13 cellular contexts compared by ENCODE assay signal in the genomic region with DNA sequence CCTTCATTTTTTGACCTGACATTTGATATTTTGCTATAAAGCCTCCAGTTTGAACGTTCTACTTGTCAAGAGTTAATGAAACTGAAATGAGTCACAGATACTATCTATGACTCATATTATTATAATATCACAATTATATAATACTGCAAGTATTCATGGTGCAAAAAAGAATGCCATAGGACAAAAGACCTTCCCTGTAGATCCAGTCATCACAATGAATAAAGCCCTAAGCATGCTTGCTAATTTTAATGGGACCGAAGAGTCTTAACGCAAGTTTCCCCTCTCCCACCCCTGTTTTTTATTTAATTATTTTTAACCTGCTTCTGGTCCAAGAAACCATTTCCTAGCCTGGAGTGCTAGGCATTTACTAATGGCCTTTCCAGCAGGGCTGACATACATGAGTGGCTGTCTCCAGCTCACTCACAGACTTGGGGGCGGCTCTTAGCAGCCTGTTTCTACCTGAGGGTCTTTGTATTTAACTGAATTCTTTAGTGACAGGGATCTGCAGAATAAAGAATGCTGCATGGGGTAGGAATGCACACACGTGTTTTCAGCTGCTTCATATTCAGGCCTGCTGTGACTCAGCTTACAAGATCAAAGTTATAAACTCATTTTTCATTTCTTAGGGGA.
DNase-seq lines count a peak whose midpoint lies in the region; ATAC-seq and TF ChIP-seq lines count a peak whose summit lies in the region.
"Had no signal": no experiment of that assay in that cellular context is flagged by ENCODE, and none has a peak within 500 bp of the region (broad histone marks: within the 10 kb centered on the region; RNA-seq: fewer than 3 reads in every experiment).

No MANE protein-coding gene starts in this region.

- no peak for ATAC-seq in GM19467 (IDR thresholded peaks at IDR 0.05; ENCODE audit: unreplicated experiment)
- no peak for ATAC-seq in HG03460 (IDR thresholded peaks at IDR 0.05; ENCODE audit: unreplicated experiment)
- no peak for ATAC-seq in upper lobe of right lung

- H3K4me1 ChIP-seq in cardiac muscle cell (ENCODE audit: low read depth) (peaks cover 26% of the 10 kb centered on the region), upper lobe of right lung (no peaks in the 10 kb centered on the region)
- H3K4me1 ChIP-seq: BLaER1 treated with 17β-estradiol and CSF1 and Interleukin-3, amounts not matched to agents 10 nM and 100 nM had no signal

- H3K27ac ChIP-seq in cardiac muscle cell, result peak overlapping the region; percentile 10
- H3K27ac ChIP-seq in upper lobe of right lung, result no peak overlapping the region
- H3K27ac ChIP-seq: BLaER1 treated with 17β-estradiol and CSF1 and Interleukin-3, amounts not matched to agents 10 nM and 100 nM; neutrophil had no signal

- in situ Hi-C loops in astrocyte of the cerebellum (cut with HindIII; ENCODE audit: low sequenced_read_pairs), result no loop called here

- H3K27me3 ChIP-seq in cardiac muscle cell, result no peaks in the 10 kb centered on the region
- H3K27me3 ChIP-seq in upper lobe of right lung, result no peaks in the 10 kb centered on the region
- H3K27me3 ChIP-seq: BLaER1 treated with 17β-estradiol and CSF1 and Interleukin-3, amounts not matched to agents 10 nM and 100 nM; neutrophil had no signal

- DNase-seq in cardiac muscle cell (ENCODE audit: low read depth in 1 of 2, low spot score in 1 of 2) (peak; percentile 47 to 80), cardiac septum (ENCODE audit: low spot score) (no peak), astrocyte of the cerebellum (ENCODE audit: low read depth) (peak; percentile 28), iPS-NIHi11 (ENCODE audit: low spot score) (peak; percentile 47), cerebellar cortex (ENCODE audit: low spot score) (no peak), upper lobe of right lung (no peak)
- DNase-seq: activated CD4-positive, alpha-beta T cell treated with anti-CD3 and anti-CD28 coated beads, Interleukin-2, amount 10 ng/mL, durations not matched to agents 7 days and 5 days; hippocampal formation; NCI-H1436 treated with DMSO at 0.1 percent for 48 hours had no signal

- H3K9me3 ChIP-seq in cardiac muscle cell (ENCODE audit: low read depth) (no peaks in the 10 kb centered on the region), upper lobe of right lung (no peaks in the 10 kb centered on the region)
- H3K9me3 ChIP-seq: BLaER1 treated with 17β-estradiol and CSF1 and Interleukin-3, amounts not matched to agents 10 nM and 100 nM; neutrophil had no signal

- H3K36me3 ChIP-seq in cardiac muscle cell, result no peaks in the 10 kb centered on the region
- no peaks in the 10 kb centered on the region for H3K36me3 ChIP-seq in upper lobe of right lung
- H3K36me3 ChIP-seq: BLaER1 treated with 17β-estradiol and CSF1 and Interleukin-3, amounts not matched to agents 10 nM and 100 nM; neutrophil had no signal

- intact Hi-C loops in cardiac septum (cut with DNase I), result no loop called here
- intact Hi-C loops in upper lobe of right lung (cut with DNase I), result no loop called here

- TF ChIP-seq CTCF in cardiac muscle cell (IDR thresholded peaks at IDR 0.05; ENCODE audit: low read depth, low read length) (no peak), astrocyte of the cerebellum (IDR thresholded peaks at IDR 0.05; ENCODE audit: low read depth, low read length, missing control alignments) (no peak), upper lobe of right lung (IDR thresholded peaks at IDR 0.05) (no peak)

- no peak overlapping the region for H3K4me3 ChIP-seq in cardiac muscle cell
- H3K4me3 ChIP-seq in astrocyte of the cerebellum (ENCODE audit: low read depth, low read length), result no peak overlapping the region
- no peak overlapping the region for H3K4me3 ChIP-seq in upper lobe of right lung
- H3K4me3 ChIP-seq: BLaER1 treated with 17β-estradiol and CSF1 and Interleukin-3, amounts not matched to agents 10 nM and 100 nM had no signal

Comparison
In these comparisons a context has a peak if more than half of its experiments do, and no peak if none do; other contexts are left out.
1. DNase-seq: peak in cardiac muscle cell (2 of 2), astrocyte of the cerebellum (single experiment) and iPS-NIHi11 (single experiment); none in cardiac septum (single experiment), cerebellar cortex (single experiment) and upper lobe of right lung (single experiment).